ENCODE assay signal across 8 cellular contexts in genomic region chr1:227999056-227999930, GRCh38. TPM values are rescaled to one million over a fixed set of nuclear protein-coding genes. Genes with fewer than 3 reads are reported as not detected.
DNase-seq lines count a peak whose midpoint lies in the region; ATAC-seq and TF ChIP-seq lines count a peak whose summit lies in the region.

No MANE protein-coding gene starts in this region.

- no peaks in the 10 kb centered on the region for H3K4me1 ChIP-seq in GM23248 (ENCODE audit: insufficient read depth)

- no peaks in the 10 kb centered on the region for H4K20me1 ChIP-seq in GM23248 (ENCODE audit: insufficient read depth)

- H3F3A ChIP-seq in GM23248 (ENCODE audit: insufficient read depth) = no peaks in the 10 kb centered on the region

- no peak overlapping the region for H3K4me3 ChIP-seq in GM23248

- H3K79me2 ChIP-seq in GM23248 (ENCODE audit: insufficient read depth) = no peaks in the 10 kb centered on the region

- intact Hi-C loops in Right ventricle myocardium inferior (cut with DNase I) = no loop called here

- H3K27me3 ChIP-seq in GM23248 (replicated peaks; ENCODE audit: insufficient read depth) = peaks cover 42% of the 10 kb centered on the region

- no peak overlapping the region for H2AFZ ChIP-seq in GM23248

- H3K9me3 ChIP-seq in GM23248 (ENCODE audit: low read depth) = peaks cover 4% of the 10 kb centered on the region

- in situ Hi-C loops in GM23248 (cut with MboI) = no loop called here

- H3K9me2 ChIP-seq in GM23248 (ENCODE audit: insufficient read depth) = no peaks in the 10 kb centered on the region

- no peak overlapping the region for H3K27ac ChIP-seq in GM23248

- no peak overlapping the region for H3K9ac ChIP-seq in GM23248

- peak; percentile 84 for ATAC-seq in Right ventricle myocardium inferior

- WGBS in GM23248 (ENCODE audit: low coverage in 1 of 2, low lambda C conversion rate in 2 of 2, missing lambda C conversion rate in 2 of 2), 2 experiments = 17 to 22% methylated on average over 7 of the region's 7 CpGs

- no peak overlapping the region for H3K4me2 ChIP-seq in GM23248 (ENCODE audit: unreplicated experiment)

- no peaks in the 10 kb centered on the region for H3K36me3 ChIP-seq in GM23248 (ENCODE audit: low read depth)

- TF ChIP-seq CTCF in LNCAP (IDR thresholded peaks at IDR 0.05) = peak; percentile 93

- DNase-seq in ELF-1 (ENCODE audit: low read depth, low spot score) = peak; percentile 88
- peak; percentile 87 for DNase-seq in GM23248
- peak; percentile 49 for DNase-seq in SK-N-DZ (ENCODE audit: low spot score)
- peak; percentile 71 for DNase-seq in activated naive CD4-positive, alpha-beta T cell treated with Interleukin-2 at 50 U/mL for 16 hours
- no peak for DNase-seq in Right ventricle myocardium inferior (ENCODE audit: missing footprints)
- peak; percentile 52 for DNase-seq in renal cortical epithelial cell (ENCODE audit: low read depth)
- DNase-seq in NCI-H187 treated with DMSO at 0.1 percent for 48 hours (lab: John Stamatoyannopoulos, UW) = no peak

RNA-seq across cellular contexts. Expression of gene WNT3A, which starts 7.5 kb away (rescaled TPM):
- total RNA-seq in GM23248 (2014; rRNA removed; shearing (Covaris generic)) = not detected in 2 replicates
- polyA plus RNA-seq in GM23248 (2016; fragmentation: Nextera tagmentation; extraction: Ambion mirVana) = not detected in 2 replicates
- polyA plus RNA-seq in SK-N-DZ (2014; cell fraction: cytosol; rRNA removed) = not detected in 2 replicates
- not detected in 2 replicates for polyA plus RNA-seq in SK-N-DZ (2014; cell fraction: nucleus; rRNA removed)
- total RNA-seq in Right ventricle myocardium inferior (not detected), renal cortical epithelial cell (not detected in 2 replicates)

RNA-seq across cellular contexts. Expression of gene WNT9A, which starts 51.6 kb away (rescaled TPM):
- 2.1 TPM in 2 replicates for total RNA-seq in GM23248 (2014; rRNA removed; shearing (Covaris generic))
- 0.09 and 0.29 TPM in 2 replicates for polyA plus RNA-seq in GM23248 (2016; fragmentation: Nextera tagmentation; extraction: Ambion mirVana)
- 0.38 and 0.44 TPM in 2 replicates for polyA plus RNA-seq in SK-N-DZ (2014; cell fraction: cytosol; rRNA removed)
- polyA plus RNA-seq in SK-N-DZ (2014; cell fraction: nucleus; rRNA removed) = 0.46 and 1.2 TPM in 2 replicates
- total RNA-seq in Right ventricle myocardium inferior (0.73 TPM), renal cortical epithelial cell (0.89 and 1.6 TPM in 2 replicates)

Comparison
In these comparisons a context has a peak if more than half of its experiments do, and no peak if none do; other contexts are left out.
1. DNase-seq: peak in ELF-1 (single experiment), GM23248 (single experiment), SK-N-DZ (single experiment), activated naive CD4-positive, alpha-beta T cell treated with Interleukin-2 at 50 U/mL for 16 hours (single experiment) and renal cortical epithelial cell (single experiment); none in Right ventricle myocardium inferior (single experiment) and NCI-H187 treated with DMSO at 0.1 percent for 48 hours (single experiment).